15 cellular contexts compared by ENCODE assay signal in genomic region chr5:32297181-32298055, GRCh38. TPM values are rescaled to one million over a fixed set of nuclear protein-coding genes. Genes with fewer than 3 reads are reported as not detected.
DNase-seq lines count a peak whose midpoint lies in the region; FAIRE-seq and TF ChIP-seq lines count a peak whose summit lies in the region.
"Had no signal": no experiment of that assay in that cellular context is flagged by ENCODE, and none has a peak within 500 bp of the region (broad histone marks: within the 10 kb centered on the region; RNA-seq: fewer than 3 reads in every experiment).

No MANE protein-coding gene starts in this region.

- H3K4me2 ChIP-seq in Karpas-422 (ENCODE audit: low read depth, low read length, poor library complexity, severe bottlenecking), result no peak overlapping the region

- H3K9me2 ChIP-seq in Karpas-422 (replicated peaks; ENCODE audit: insufficient read depth, low read length), result no peaks in the 10 kb centered on the region

- H3K4me3 ChIP-seq in Karpas-422 (ENCODE audit: low read length) (no peak overlapping the region), bronchial epithelial cell (ENCODE audit: low read depth, low read length) (no peak overlapping the region)
- H3K4me3 ChIP-seq: suprapubic skin had no signal

- peak overlapping the region; percentile 8; the same call in 1 of the 2 replicates for H3K27ac ChIP-seq in Karpas-422 (ENCODE audit: low read length)
- H3K27ac ChIP-seq: suprapubic skin had no signal

- peaks cover 97% of the 10 kb centered on the region for H3K79me2 ChIP-seq in Karpas-422 (ENCODE audit: low read length)

- H2AFZ ChIP-seq in Karpas-422 (ENCODE audit: low read length), result no peak overlapping the region

- peaks cover 44% of the 10 kb centered on the region for H3K36me3 ChIP-seq in Karpas-422 (ENCODE audit: insufficient read depth, low read length)
- H3K36me3 ChIP-seq in bronchial epithelial cell (ENCODE audit: control insufficient read depth, insufficient read depth, low read length), result peaks cover 4% of the 10 kb centered on the region

- H3K4me1 Mint-ChIP-seq in nephron progenitor cell, result peaks cover 29% of the 10 kb centered on the region

- H3K4me1 ChIP-seq in Karpas-422 (ENCODE audit: low read length), result peaks cover 47% of the 10 kb centered on the region

- no peak for FAIRE-seq in bronchial epithelial cell (lab: Jason Lieb, UNC)
- FAIRE-seq: D721Med had no signal

- H3K9ac ChIP-seq in Karpas-422 (ENCODE audit: low read length), result no peak overlapping the region

- no peaks in the 10 kb centered on the region for H3K9me3 ChIP-seq in Karpas-422 (ENCODE audit: low read length)
- H3K9me3 ChIP-seq: suprapubic skin had no signal

- H3K27me3 ChIP-seq in Karpas-422 (ENCODE audit: low read length), result no peaks in the 10 kb centered on the region
- H3K27me3 ChIP-seq in bronchial epithelial cell (ENCODE audit: control insufficient read depth, insufficient read depth, low read length), result no peaks in the 10 kb centered on the region
- H3K27me3 ChIP-seq: suprapubic skin had no signal

- TF ChIP-seq CTCF in bronchial epithelial cell (IDR thresholded peaks at IDR 0.05; ENCODE audit: insufficient read depth, low read length, severe bottlenecking), result no peak
- TF ChIP-seq CTCF in nephron progenitor cell (IDR thresholded peaks at IDR 0.05), result no peak

- H4K20me1 ChIP-seq in Karpas-422 (ENCODE audit: insufficient read depth, low read depth, low read length), result peaks cover 64% of the 10 kb centered on the region

- no peak overlapping the region for H3K4me3 Mint-ChIP-seq in nephron progenitor cell
- H3K4me3 Mint-ChIP-seq: activated CD4-positive, alpha-beta memory T cell treated with anti-CD3 and anti-CD28 coated beads for 36 hours had no signal

- peaks cover 49% of the 10 kb centered on the region for H3K36me3 Mint-ChIP-seq in nephron progenitor cell (ENCODE audit: low read depth)

- peak; percentile 25 for DNase-seq in EL
- DNase-seq in Karpas-422, result no peak
- DNase-seq in bronchial epithelial cell (ENCODE audit: low read depth), result peak; percentile 44
- no peak for DNase-seq in nephron progenitor cell
- DNase-seq in NCI-H524 (lab: John Stamatoyannopoulos, UW), result no peak
- DNase-seq in dedifferentiated amniotic fluid mesenchymal stem cell (ENCODE audit: extremely low spot score), result no peak
- DNase-seq in SIG-M5 treated with dmso at 0.1 percent for 504 hours (lab: John Stamatoyannopoulos, UW; ENCODE audit: unreplicated experiment), result no peak
- no peak for DNase-seq in SW 1271 (lab: John Stamatoyannopoulos, UW)
- DNase-seq: effector CD8-positive, alpha-beta T cell; GOT3; NCI-H1930; NK-92 treated with Interleukin-12 subunit alpha and Interleukin-12 subunit beta, amount 100 ng/mL, for 24 hours had no signal

- no peaks in the 10 kb centered on the region for H3K27me3 Mint-ChIP-seq in nephron progenitor cell (ENCODE audit: low read depth, poor library complexity)
- H3K27me3 Mint-ChIP-seq: activated CD4-positive, alpha-beta memory T cell treated with anti-CD3 and anti-CD28 coated beads for 36 hours had no signal

- no peaks in the 10 kb centered on the region for H3K9me3 Mint-ChIP-seq in nephron progenitor cell
- H3K9me3 Mint-ChIP-seq: activated CD4-positive, alpha-beta memory T cell treated with anti-CD3 and anti-CD28 coated beads for 36 hours had no signal

- H3K27ac Mint-ChIP-seq in nephron progenitor cell, result peak overlapping the region; percentile 62
- H3K27ac Mint-ChIP-seq: activated CD4-positive, alpha-beta memory T cell treated with anti-CD3 and anti-CD28 coated beads for 36 hours had no signal

RNA-seq across cellular contexts. Expression of gene MTMR12, which starts 15.3 kb away (rescaled TPM):
- total RNA-seq in Karpas-422 (2014; rRNA removed; shearing (Covaris generic); ENCODE audit: low replicate concordance), result 63.4 and 126 TPM in 2 replicates
- total RNA-seq in bronchial epithelial cell, result 15.8 and 17.5 TPM in 2 replicates

Comparison
In these comparisons a context has a peak if more than half of its experiments do, and no peak if none do; other contexts are left out.
1. DNase-seq: peak in EL (single experiment) and bronchial epithelial cell (single experiment); none in Karpas-422 (single experiment), nephron progenitor cell (single experiment), NCI-H524 (0 of 2), dedifferentiated amniotic fluid mesenchymal stem cell (single experiment), SIG-M5 treated with dmso at 0.1 percent for 504 hours (single experiment) and SW 1271 (0 of 2).